In genomic region chr3:111735271-111735758, GRCh38 we compare ENCODE assay signal across 10 cellular contexts.
DNase-seq lines count a peak whose midpoint lies in the region; ATAC-seq and TF ChIP-seq lines count a peak whose summit lies in the region.
"Had no signal": no experiment of that assay in that cellular context is flagged by ENCODE, and none has a peak within 500 bp of the region (broad histone marks: within the 10 kb centered on the region; RNA-seq: fewer than 3 reads in every experiment).

No MANE protein-coding gene starts in this region.

- H3K27ac ChIP-seq in left lung = peak overlapping the region; percentile 2 to 16
- no peak overlapping the region for H3K27ac ChIP-seq in MM.1S (ENCODE audit: low read length)

- peaks cover 0 to 3% of the 10 kb centered on the region in 2 donors for H3K4me1 ChIP-seq in left lung
- peaks cover 24% of the 10 kb centered on the region for H3K4me1 ChIP-seq in MM.1S (ENCODE audit: low read length)

- no peak overlapping the region for H2AFZ ChIP-seq in MM.1S (ENCODE audit: low read length)

- H3K9me2 ChIP-seq in MM.1S (replicated peaks; ENCODE audit: insufficient read depth, low read length) = no peaks in the 10 kb centered on the region

- no peaks in the 10 kb centered on the region for H4K20me1 ChIP-seq in MM.1S (ENCODE audit: insufficient read depth, low read length)

- intact Hi-C loops in left lung (cut with DNase I) = no loop called here

- TF ChIP-seq CTCF in AG10803 (conservative IDR thresholded peaks at IDR 0.05; ENCODE audit: low read length) (no peak), left lung (IDR thresholded peaks at IDR 0.05) (no peak), MM.1S (IDR thresholded peaks at IDR 0.05; ENCODE audit: low read length) (no peak)

- no peak overlapping the region for H3K9ac ChIP-seq in MM.1S (ENCODE audit: low read length)

- H3K4me3 ChIP-seq in AG10803 (ENCODE audit: low read length) (no peak overlapping the region), left lung (no peak overlapping the region), MM.1S (ENCODE audit: low read length) (no peak overlapping the region)

- H3K36me3 ChIP-seq in left lung (no peaks in the 10 kb centered on the region), MM.1S (replicated peaks; ENCODE audit: insufficient read depth, low read length) (no peaks in the 10 kb centered on the region)

- DNase-seq in AG10803 (ENCODE audit: low read depth) = peak; percentile 92
- peak; percentile 37 for DNase-seq in HT-29 (ENCODE audit: low spot score)
- peak; percentile 94 for DNase-seq in astrocyte of the hippocampus (ENCODE audit: low read depth, low spot score)
- no peak for DNase-seq in left lung
- DNase-seq in cortex of kidney (lab: John Stamatoyannopoulos, UW) = no peak
- DNase-seq in MM.1S = no peak
- DNase-seq in NCI-H446 (lab: John Stamatoyannopoulos, UW) = no peak
- DNase-seq: activated CD8-positive, alpha-beta memory T cell treated with anti-CD3 and anti-CD28 coated beads, Interleukin-2, amount 10 ng/mL, durations not matched to agents 7 days and 5 days; NCI-H446 treated with DMSO at 0.1 percent for 48 hours had no signal

- H3K27me3 ChIP-seq in left lung (no peaks in the 10 kb centered on the region), MM.1S (replicated peaks; ENCODE audit: insufficient read depth, low read length) (no peaks in the 10 kb centered on the region)

- no peaks in the 10 kb centered on the region for H3K79me2 ChIP-seq in MM.1S (ENCODE audit: low read length)

- H3K4me2 ChIP-seq in MM.1S (ENCODE audit: low read depth, low read length) = no peak overlapping the region

- H3F3A ChIP-seq in MM.1S (ENCODE audit: insufficient read depth, low read length) = peaks cover 9% of the 10 kb centered on the region; the same call in 1 of the 2 replicates

- ATAC-seq in left lung (peak; percentile 59), GM21526 (IDR thresholded peaks at IDR 0.05; ENCODE audit: low FRiP score, unreplicated experiment) (no peak)
- ATAC-seq: activated CD8-positive, alpha-beta memory T cell treated with anti-CD3 and anti-CD28 coated beads, Interleukin-2, amount 10 ng/mL, durations not matched to agents 7 days and 5 days had no signal

- H3K9me3 ChIP-seq in left lung (no peaks in the 10 kb centered on the region), MM.1S (replicated peaks; ENCODE audit: insufficient read depth, low read length) (no peaks in the 10 kb centered on the region)

Comparison
In these comparisons a context has a peak if more than half of its experiments do, and no peak if none do; other contexts are left out.
1. DNase-seq: peak in AG10803 (single experiment), HT-29 (single experiment) and astrocyte of the hippocampus (single experiment); none in left lung (0 of 2), cortex of kidney (single experiment), MM.1S (single experiment) and NCI-H446 (0 of 2).